Comparison of ENCODE assay signal across 1 cellular context in genomic region chr1:240987928-240988327, GRCh38.
TF ChIP-seq lines count a peak whose summit lies in the region.

No MANE protein-coding gene starts in this region.

TF ChIP-seq in HEK293, 187 proteins besides CTCF, POLR2A, EP300 and RAD21 (continued from another document):
- no peak for TF ChIP-seq ZNF175 (tag by site-specific recombination; IDR thresholded peaks at IDR 0.05)
- peak; percentile 77 for TF ChIP-seq ZNF639 (tag by site-specific recombination; IDR thresholded peaks at IDR 0.05)
- TF ChIP-seq ZNF621 (tag by site-specific recombination; IDR thresholded peaks at IDR 0.05), result no peak
- 0 out of 2 replicates have a peak, but pooled peaks have one; percentile 39 for TF ChIP-seq KLF8 (tag by site-specific recombination; IDR thresholded peaks at IDR 0.05)
- peak; percentile 72; the same call in 1 of the 2 replicates for TF ChIP-seq ZEB2 (tag by site-specific recombination; IDR thresholded peaks at IDR 0.05)
- no peak for TF ChIP-seq ZNF350 (tag by site-specific recombination; IDR thresholded peaks at IDR 0.05)
- TF ChIP-seq PRDM6 (tag by site-specific recombination; IDR thresholded peaks at IDR 0.05), result peak; percentile 58
- peak; percentile 33; the same call in 1 of the 2 replicates for TF ChIP-seq INSM2 (tag by site-specific recombination; IDR thresholded peaks at IDR 0.05)
